In genomic region chr3:99532246-99532645, GRCh38 we compare ENCODE assay signal across 7 cellular contexts.
DNase-seq lines count a peak whose midpoint lies in the region; ATAC-seq and TF ChIP-seq lines count a peak whose summit lies in the region.

No MANE protein-coding gene starts in this region.

- no peaks in the 10 kb centered on the region for H3K36me3 ChIP-seq in adrenal gland (replicated peaks in 1 of 2)
- H3K36me3 ChIP-seq in iPS DF 6.9 (ENCODE audit: control insufficient read depth, insufficient read depth, low read length): no peaks in the 10 kb centered on the region

- H3K27me3 ChIP-seq in adrenal gland (no peaks in the 10 kb centered on the region), iPS DF 6.9 (ENCODE audit: control insufficient read depth, insufficient read depth, low read length) (no peaks in the 10 kb centered on the region)

- H3K4me1 ChIP-seq in adrenal gland (replicated peaks in 1 of 2) (no peaks in the 10 kb centered on the region), iPS DF 6.9 (ENCODE audit: control insufficient read depth, insufficient read depth, low read length) (no peaks in the 10 kb centered on the region; the same call in 1 of the 2 replicates)

- TF ChIP-seq CTCF in GM20000 (IDR thresholded peaks at IDR 0.05; ENCODE audit: extremely low read depth, missing control alignments) (peak; percentile 66), LNCAP (IDR thresholded peaks at IDR 0.05) (peak; percentile 63), adrenal gland (IDR thresholded peaks at IDR 0.05) (peak in 5 of 6 experiments; percentile 22 to 49 (median 48))

- ATAC-seq in GM18520 (IDR thresholded peaks at IDR 0.05; ENCODE audit: unreplicated experiment): no peak

- 31 to 53% (median 42%) methylated on average over 2 of the region's 2 CpGs for WGBS in adrenal gland, 4 donors
- WGBS in iPS DF 6.9 (ENCODE audit: insufficient coverage, insufficient read length): no CpG with 5 or more reads among the region's 2 CpGs

- DNase-seq in ELR (ENCODE audit: low read depth): peak; percentile 80
- peak; percentile 23 for DNase-seq in GM20000 (ENCODE audit: low spot score)
- peak in 6 of 7 donors; percentile 12 to 59 (median 31) for DNase-seq in adrenal gland
- peak; percentile 84 for DNase-seq in iPS DF 6.9 (ENCODE audit: low read depth, low spot score)
- no peak for DNase-seq in NK-92 treated with Interleukin-12 subunit alpha and Interleukin-12 subunit beta, amount 100 ng/mL, for 24 hours (lab: John Stamatoyannopoulos, UW)

- no peak overlapping the region for H3K4me3 ChIP-seq in adrenal gland
- no peak overlapping the region for H3K4me3 ChIP-seq in iPS DF 6.9 (ENCODE audit: low read length)

- H3K9me3 ChIP-seq in adrenal gland (replicated peaks in 1 of 3): no peaks in the 10 kb centered on the region
- H3K9me3 ChIP-seq in iPS DF 6.9 (ENCODE audit: control insufficient read depth, insufficient read depth, low read length): no peaks in the 10 kb centered on the region

- no peak overlapping the region for H3K27ac ChIP-seq in adrenal gland
- H3K27ac ChIP-seq in iPS DF 6.9 (ENCODE audit: low read length): no peak overlapping the region

- no peak for TF ChIP-seq POLR2A in adrenal gland (IDR thresholded peaks at IDR 0.05)

- intact Hi-C loops in adrenal gland (cut with DNase I): no loop called here
